ENCODE assay signal across 8 cellular contexts in the genomic region with DNA sequence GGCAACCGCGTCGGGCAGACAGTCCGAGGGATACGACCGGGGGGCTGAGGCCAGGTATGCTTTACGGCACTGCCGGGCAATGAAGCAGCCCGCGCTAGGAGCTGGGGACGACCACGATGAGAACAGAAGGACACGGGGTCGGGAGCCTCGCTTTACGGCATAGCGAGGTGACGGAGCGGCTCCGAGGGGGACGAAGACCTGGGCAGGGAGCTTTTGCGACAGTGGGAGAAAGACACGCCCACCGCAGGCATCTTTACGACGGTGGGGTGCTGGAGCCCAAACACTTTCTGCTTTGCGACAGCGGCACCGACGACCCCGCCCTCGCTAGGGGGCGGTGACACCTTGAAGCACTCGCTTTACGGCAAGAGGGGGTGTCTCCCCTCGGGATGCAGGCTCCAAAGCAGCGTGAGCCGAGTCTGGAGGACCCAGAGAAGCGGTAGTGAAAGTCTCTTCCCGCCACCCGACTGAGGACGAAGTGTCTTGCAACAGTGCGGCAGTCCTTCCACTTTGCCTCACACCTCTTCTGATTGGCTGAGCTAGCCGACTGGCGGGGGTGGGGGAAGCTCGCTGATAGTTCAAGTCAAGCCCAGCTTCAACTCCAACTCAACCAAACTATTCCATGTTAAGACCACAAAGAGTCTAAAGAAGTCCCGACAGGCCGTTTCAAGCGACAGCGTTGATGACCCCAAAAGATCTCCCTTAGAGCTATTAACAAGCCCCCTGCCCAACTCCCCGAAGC. TPM values are rescaled to one million over a fixed set of nuclear protein-coding genes. Genes with fewer than 3 reads are reported as not detected.
DNase-seq lines count a peak whose midpoint lies in the region; ATAC-seq, FAIRE-seq and TF ChIP-seq lines count a peak whose summit lies in the region.

No MANE protein-coding gene starts in this region.

- TF ChIP-seq CTCF in BE2C (IDR thresholded peaks at IDR 0.05; ENCODE audit: low read depth, low read length), result no peak

- H3K36me3 ChIP-seq in BE2C, result no peaks in the 10 kb centered on the region; the same call in 1 of the 2 replicates

- FAIRE-seq in GM19239 (lab: Jason Lieb, UNC) (peak; percentile 98), colon (lab: Jason Lieb, UNC) (peak; percentile 53)

- ATAC-seq in HG03457 (IDR thresholded peaks at IDR 0.05; ENCODE audit: unreplicated experiment), result peak; percentile 47

- DNase-seq in BE2C (peak; percentile 93), GM19239 (ENCODE audit: insufficient read length, low spot score) (peak; percentile 96), NCI-H524 treated with DMSO at 0.1 percent for 48 hours (lab: John Stamatoyannopoulos, UW) (peak; percentile 68), kidney tubule cell (ENCODE audit: low spot score) (peak; percentile 99)
- peak; percentile 97 for DNase-seq in activated CD4-positive, alpha-beta T cell treated with anti-CD3 and anti-CD28 coated beads for 48 hours
- peak; percentile 79 to 91 for DNase-seq in stimulated activated CD4-positive, alpha-beta T cell treated with anti-CD3 and anti-CD28 coated beads, Interleukin-1b, Interleukin-23, amount 100 ng/mL, for 1 hour (ENCODE audit: low read depth in 2 of 2)

- H3K27me3 ChIP-seq in BE2C, result no peaks in the 10 kb centered on the region

- H3K4me1 ChIP-seq in BE2C, result no peaks in the 10 kb centered on the region

- H3K9me3 ChIP-seq in BE2C, result no peaks in the 10 kb centered on the region

- H3K4me3 ChIP-seq in BE2C (ENCODE audit: low read depth, low read length), result peak overlapping the region; percentile 80

RNA-seq across cellular contexts. Expression of a gene that starts 0.4 kb away (rescaled TPM):
- polyA plus RNA-seq in BE2C (2012; ENCODE audit: insufficient read depth, insufficient read length, low read depth), result 55.3 TPM

RNA-seq across cellular contexts. Expression of a gene that starts 6.8 kb away (rescaled TPM):
- polyA plus RNA-seq in BE2C (2012; ENCODE audit: insufficient read depth, insufficient read length, low read depth), result 2.2 TPM

RNA-seq across cellular contexts. Expression of a gene that starts 14.4 kb away (rescaled TPM):
- polyA plus RNA-seq in BE2C (2012; ENCODE audit: insufficient read depth, insufficient read length, low read depth), result 123 TPM

RNA-seq across cellular contexts. Expression of a gene that starts 22.1 kb away (rescaled TPM):
- 805 TPM for polyA plus RNA-seq in BE2C (2012; ENCODE audit: insufficient read depth, insufficient read length, low read depth)

RNA-seq across cellular contexts. Expression of a gene that starts 22.4 kb away (rescaled TPM):
- 1.7 TPM for polyA plus RNA-seq in BE2C (2012; ENCODE audit: insufficient read depth, insufficient read length, low read depth)

Comparison
In these comparisons a context has a peak if more than half of its experiments do, and no peak if none do; other contexts are left out.
1. Peak in every context shown above with its lines: DNase-seq, ATAC-seq and H3K4me3 ChIP-seq.